1 cellular context compared by ENCODE assay signal in genomic region chr3:32186097-32186496, GRCh38.
TF ChIP-seq lines count a peak whose summit lies in the region.

No MANE protein-coding gene starts in this region.

TF ChIP-seq in GM23338, 12 proteins besides CTCF, POLR2A, EP300 and RAD21 (continued from another document):
- no peak for TF ChIP-seq ZNF462 (CRISPR knock-in tag; IDR thresholded peaks at IDR 0.05)
